ENCODE assay signal across 14 cellular contexts in genomic region chr4:56426273-56426672, GRCh38. TPM values are rescaled to one million over a fixed set of nuclear protein-coding genes. Genes with fewer than 3 reads are reported as not detected.
DNase-seq lines count a peak whose midpoint lies in the region; ATAC-seq and TF ChIP-seq lines count a peak whose summit lies in the region.
"Had no signal": no experiment of that assay in that cellular context is flagged by ENCODE, and none has a peak within 500 bp of the region (broad histone marks: within the 10 kb centered on the region; RNA-seq: fewer than 3 reads in every experiment).

No MANE protein-coding gene starts in this region.

- no peak for TF ChIP-seq EP300 in tibial nerve (IDR thresholded peaks at IDR 0.05)

- H3K36me3 ChIP-seq in tibial nerve (no peaks in the 10 kb centered on the region), body of pancreas (replicated peaks in 1 of 2; ENCODE audit: insufficient read depth in 1 of 2, low read depth in 2 of 2) (no peaks in the 10 kb centered on the region)

- DNase-seq in epidermal melanocyte (ENCODE audit: insufficient read length, low spot score) (no peak), tibial nerve (ENCODE audit: low spot score in 2 of 2) (no peak), body of pancreas (no peak), SHP77 (lab: John Stamatoyannopoulos, UW) (no peak)
- DNase-seq: activated B cell treated with CpG ODN at 0.5 μM for 24 hours, head of caudate nucleus, natural killer cell, NCI-H1436 treated with DMSO at 0.1 percent for 48 hours had no signal

- 93 to 96% methylated on average over 6 of the region's 6 CpGs for WGBS in tibial nerve, 2 donors
- 93 to 96% methylated on average over 6 of the region's 6 CpGs for WGBS in body of pancreas, 2 donors

- TF ChIP-seq POLR2A in tibial nerve (IDR thresholded peaks at IDR 0.05) (no peak), body of pancreas (IDR thresholded peaks at IDR 0.05) (no peak)

- no peaks in the 10 kb centered on the region for H3K9me3 ChIP-seq in tibial nerve
- no peaks in the 10 kb centered on the region for H3K9me3 ChIP-seq in body of pancreas

- H3K4me3 ChIP-seq in tibial nerve, result no peak overlapping the region
- no peak overlapping the region for H3K4me3 ChIP-seq in body of pancreas
- H3K4me3 ChIP-seq: BLaER1 treated with 17β-estradiol and CSF1 and Interleukin-3, amounts not matched to agents 10 nM and 100 nM had no signal

- ATAC-seq in GM18867 (IDR thresholded peaks at IDR 0.05; ENCODE audit: unreplicated experiment), result peak; percentile 89
- peak; percentile 74 for ATAC-seq in GM21423 (IDR thresholded peaks at IDR 0.05; ENCODE audit: unreplicated experiment)
- ATAC-seq in HG02973 (IDR thresholded peaks at IDR 0.05; ENCODE audit: unreplicated experiment), result peak; percentile 84
- peak; percentile 58 for ATAC-seq in HG03575 (IDR thresholded peaks at IDR 0.05; ENCODE audit: extremely low read depth, insufficient number of reproducible peaks, low FRiP score, unreplicated experiment)
- ATAC-seq in body of pancreas, result no peak
- ATAC-seq: natural killer cell, sciatic nerve had no signal

- no peak overlapping the region for H3K27ac ChIP-seq in tibial nerve
- H3K27ac ChIP-seq in body of pancreas, result no peak overlapping the region
- H3K27ac ChIP-seq: BLaER1 treated with 17β-estradiol and CSF1 and Interleukin-3, amounts not matched to agents 10 nM and 100 nM had no signal

- intact Hi-C loops in body of pancreas (cut with DNase I), result no loop called here

- H3K27me3 ChIP-seq in tibial nerve (no peaks in the 10 kb centered on the region), body of pancreas (no peaks in the 10 kb centered on the region)
- H3K27me3 ChIP-seq: BLaER1 treated with 17β-estradiol and CSF1 and Interleukin-3, amounts not matched to agents 10 nM and 100 nM had no signal

- no peak for TF ChIP-seq CTCF in tibial nerve (IDR thresholded peaks at IDR 0.05)
- no peak for TF ChIP-seq CTCF in body of pancreas (IDR thresholded peaks at IDR 0.05)

- H3K4me1 ChIP-seq in tibial nerve (no peaks in the 10 kb centered on the region), body of pancreas (peaks cover 7% of the 10 kb centered on the region)

RNA-seq across cellular contexts. Expression of gene PPAT, which starts 9.1 kb away (rescaled TPM):
- 1 to 10 TPM; 2.2 to 7.8 (median 3.8) TPM for total RNA-seq in tibial nerve
- 1 to 10 TPM; 3.3 to 4.9 TPM for total RNA-seq in body of pancreas

RNA-seq across cellular contexts. Expression of gene PAICS, which starts 9.8 kb away (rescaled TPM):
- 10 to 100 TPM; 17.8 to 41.7 (median 22.9) TPM for total RNA-seq in tibial nerve
- 10 to 100 TPM; 15.0 to 17.1 TPM for total RNA-seq in body of pancreas

RNA-seq across cellular contexts. Expression of gene AASDH, which starts 39.0 kb away (rescaled TPM):
- total RNA-seq in tibial nerve (10 to 100 TPM in 3 of 4 donors, 1 to 10 TPM in 1; 8.4 to 15.3 (median 12.3) TPM), body of pancreas (10 to 100 TPM in 1 of 2 donors, 1 to 10 TPM in 1; 5.4 to 33.6 TPM)

RNA-seq across cellular contexts. Expression of gene SRP72, which starts 41.1 kb away (rescaled TPM):
- total RNA-seq in tibial nerve, result 10 to 100 TPM; 37.7 to 66.6 (median 60.0) TPM
- 10 to 100 TPM; 39.4 to 75.8 TPM for total RNA-seq in body of pancreas
